ENCODE assay signal across 1 cellular context in the genomic region with DNA sequence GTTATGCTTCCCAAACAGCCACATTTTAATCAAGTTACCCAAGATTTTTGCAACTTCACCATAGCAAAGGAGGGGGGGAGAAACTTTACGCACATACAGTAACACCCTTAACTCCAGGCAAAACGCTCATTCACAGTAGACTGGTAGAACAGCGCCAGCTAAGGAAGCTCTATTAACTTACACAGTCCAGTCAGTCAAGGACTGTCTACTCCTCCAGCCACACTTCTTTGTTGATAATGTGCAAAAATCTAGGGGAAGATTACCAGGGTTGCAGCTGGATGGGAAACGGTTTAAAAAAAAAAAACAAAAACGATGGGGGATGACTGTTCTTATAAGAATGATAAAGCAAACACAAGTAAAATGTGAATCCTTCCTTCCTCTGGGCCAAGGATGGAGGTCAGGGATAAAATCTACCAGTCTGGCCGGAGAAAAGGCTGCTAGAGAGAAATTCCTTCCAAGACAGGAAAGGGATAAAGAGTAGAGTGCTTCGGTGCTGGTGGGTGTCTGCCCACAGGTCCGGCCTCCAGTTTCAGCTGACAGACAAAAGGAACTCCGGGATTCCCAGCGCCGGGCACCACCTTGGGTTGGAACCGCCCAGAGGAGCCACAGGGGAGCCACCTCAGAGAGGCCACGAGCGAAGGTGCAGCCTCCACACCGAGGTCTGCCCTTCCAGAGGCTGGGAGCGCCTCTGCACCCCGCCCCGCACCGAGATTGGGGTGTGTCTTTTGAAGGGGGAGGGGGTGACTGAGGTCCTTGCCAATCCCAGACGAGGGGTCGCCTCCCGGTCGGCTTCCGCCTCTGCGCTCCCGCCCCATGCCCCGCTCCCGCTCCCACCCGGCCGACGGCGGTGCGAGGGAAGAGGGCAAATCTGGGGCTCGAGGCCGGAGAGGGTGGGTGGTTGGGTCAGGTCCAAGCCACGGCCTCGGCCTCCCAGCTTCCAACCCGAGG.
TF ChIP-seq lines count a peak whose summit lies in the region.

No MANE protein-coding gene starts in this region.

TF ChIP-seq in HepG2, 621 proteins besides CTCF, POLR2A, EP300 and RAD21 (continued from another document):
- TF ChIP-seq ZNF572 (CRISPR knock-in tag; IDR thresholded peaks at IDR 0.05) (0 out of 2 replicates have a peak, but pooled peaks have one; percentile 60), ZIK1 (CRISPR knock-in tag; IDR thresholded peaks at IDR 0.05; ENCODE audit: borderline replicate concordance, low read depth) (no peak; the same call in 1 of the 2 replicates), ZNF766 (CRISPR knock-in tag; IDR thresholded peaks at IDR 0.05; ENCODE audit: borderline replicate concordance) (no peak), EED (CRISPR knock-in tag; IDR thresholded peaks at IDR 0.05) (no peak), CBFB (CRISPR knock-in tag; IDR thresholded peaks at IDR 0.05) (0 out of 2 replicates have a peak, but pooled peaks have one; percentile 36), FOXK2 (IDR thresholded peaks at IDR 0.05) (no peak), TCF7 (IDR thresholded peaks at IDR 0.05; ENCODE audit: low read depth) (no peak), ZNF564 (CRISPR knock-in tag; IDR thresholded peaks at IDR 0.05) (peak; percentile 16; the same call in 1 of the 2 replicates), NFE2L2 (IDR thresholded peaks at IDR 0.05; ENCODE audit: low read length) (no peak), STAG1 (CRISPR knock-in tag; IDR thresholded peaks at IDR 0.05) (peak; percentile 38), ZNF710 (CRISPR knock-in tag; IDR thresholded peaks at IDR 0.05; ENCODE audit: borderline replicate concordance) (peak; percentile 48; the same call in 1 of the 2 replicates), ZNF10 (CRISPR knock-in tag; IDR thresholded peaks at IDR 0.05; ENCODE audit: borderline replicate concordance, low read depth) (no peak), ELF1 (CRISPR knock-in tag; IDR thresholded peaks at IDR 0.05) (0 out of 2 replicates have a peak, but pooled peaks have one; percentile 19), TAF15 (IDR thresholded peaks at IDR 0.05; ENCODE audit: low read depth, low read length, poor library complexity, severe bottlenecking) (no peak), POLR2AphosphoS5 (IDR thresholded peaks at IDR 0.05; ENCODE audit: low read depth, low read length) (peak; percentile 45; the same call in 1 of the 2 replicates), ESRRA (CRISPR knock-in tag; IDR thresholded peaks at IDR 0.05; ENCODE audit: low read depth) (0 out of 2 replicates have a peak, but pooled peaks have one; percentile 19), ELF3 (CRISPR knock-in tag; IDR thresholded peaks at IDR 0.05) (no peak), ZSCAN25 (CRISPR knock-in tag; IDR thresholded peaks at IDR 0.05) (no peak), ZNF280D (CRISPR knock-in tag; IDR thresholded peaks at IDR 0.05) (peak; percentile 1; the same call in 1 of the 2 replicates), ZNF350 (CRISPR knock-in tag; IDR thresholded peaks at IDR 0.05; ENCODE audit: borderline replicate concordance, low read depth) (0 out of 2 replicates have a peak, but pooled peaks have one; percentile 45), SOX6 (IDR thresholded peaks at IDR 0.05) (no peak), SOX6 (CRISPR knock-in tag; IDR thresholded peaks at IDR 0.05) (peak; percentile 44; the same call in 1 of the 2 replicates)
- TF ChIP-seq, protein P1, sequence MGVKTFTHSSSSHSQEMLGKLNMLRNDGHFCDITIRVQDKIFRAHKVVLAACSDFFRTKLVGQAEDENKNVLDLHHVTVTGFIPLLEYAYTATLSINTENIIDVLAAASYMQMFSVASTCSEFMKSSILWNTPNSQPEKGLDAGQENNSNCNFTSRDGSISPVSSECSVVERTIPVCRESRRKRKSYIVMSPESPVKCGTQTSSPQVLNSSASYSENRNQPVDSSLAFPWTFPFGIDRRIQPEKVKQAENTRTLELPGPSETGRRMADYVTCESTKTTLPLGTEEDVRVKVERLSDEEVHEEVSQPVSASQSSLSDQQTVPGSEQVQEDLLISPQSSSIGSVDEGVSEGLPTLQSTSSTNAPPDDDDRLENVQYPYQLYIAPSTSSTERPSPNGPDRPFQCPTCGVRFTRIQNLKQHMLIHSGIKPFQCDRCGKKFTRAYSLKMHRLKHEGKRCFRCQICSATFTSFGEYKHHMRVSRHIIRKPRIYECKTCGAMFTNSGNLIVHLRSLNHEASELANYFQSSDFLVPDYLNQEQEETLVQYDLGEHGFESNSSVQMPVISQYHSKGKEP (CRISPR knock-in tag; IDR thresholded peaks at IDR 0.05), result no peak
- TF ChIP-seq, protein P2, sequence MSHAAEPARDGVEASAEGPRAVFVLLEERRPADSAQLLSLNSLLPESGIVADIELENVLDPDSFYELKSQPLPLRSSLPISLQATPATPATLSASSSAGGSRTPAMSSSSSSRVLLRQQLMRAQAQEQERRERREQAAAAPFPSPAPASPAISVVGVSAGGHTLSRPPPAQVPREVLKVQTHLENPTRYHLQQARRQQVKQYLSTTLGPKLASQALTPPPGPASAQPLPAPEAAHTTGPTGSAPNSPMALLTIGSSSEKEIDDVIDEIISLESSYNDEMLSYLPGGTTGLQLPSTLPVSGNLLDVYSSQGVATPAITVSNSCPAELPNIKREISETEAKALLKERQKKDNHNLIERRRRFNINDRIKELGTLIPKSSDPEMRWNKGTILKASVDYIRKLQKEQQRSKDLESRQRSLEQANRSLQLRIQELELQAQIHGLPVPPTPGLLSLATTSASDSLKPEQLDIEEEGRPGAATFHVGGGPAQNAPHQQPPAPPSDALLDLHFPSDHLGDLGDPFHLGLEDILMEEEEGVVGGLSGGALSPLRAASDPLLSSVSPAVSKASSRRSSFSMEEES (CRISPR knock-in tag; IDR thresholded peaks at IDR 0.05), result 0 out of 2 replicates have a peak, but pooled peaks have one; percentile 19
